10 cellular contexts compared by ENCODE assay signal in the genomic region with DNA sequence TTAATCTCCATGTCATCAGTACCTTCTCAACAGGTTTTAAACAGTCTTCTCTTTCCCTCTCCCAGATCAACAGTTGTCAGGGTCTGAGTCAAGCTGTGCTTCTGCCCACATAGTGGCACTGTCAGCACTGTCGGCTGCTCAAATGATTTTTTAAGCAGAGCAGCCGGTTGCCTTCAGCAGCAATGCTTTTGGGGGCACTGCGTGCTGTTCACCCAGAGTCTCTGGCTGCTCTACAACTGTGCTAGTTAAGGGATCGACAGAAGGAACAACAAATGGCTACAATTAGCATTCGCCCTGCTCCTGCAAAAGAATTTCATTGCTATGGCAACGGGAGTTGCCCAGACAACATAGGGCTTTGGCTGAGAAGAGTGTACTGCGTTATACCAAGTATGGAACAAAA.
DNase-seq lines count a peak whose midpoint lies in the region; ATAC-seq, FAIRE-seq and TF ChIP-seq lines count a peak whose summit lies in the region.
"Had no signal": no experiment of that assay in that cellular context is flagged by ENCODE, and none has a peak within 500 bp of the region (broad histone marks: within the 10 kb centered on the region; RNA-seq: fewer than 3 reads in every experiment).

No MANE protein-coding gene starts in this region.

- no peak; the same call in 1 of the 2 replicates for TF ChIP-seq CTCF in AG09319 (IDR thresholded peaks at IDR 0.05; ENCODE audit: low read depth, low read length)
- no peak for TF ChIP-seq CTCF in endothelial cell of umbilical vein (IDR thresholded peaks at IDR 0.05; ENCODE audit: extremely low read depth in 1 of 2, insufficient read depth in 1 of 2, low read depth in 1 of 2, low read length in 2 of 2)
- no peak for TF ChIP-seq CTCF in CD14-positive monocyte (IDR thresholded peaks at IDR 0.05)

- H3K36me3 Mint-ChIP-seq in CD14-positive monocyte, result no peaks in the 10 kb centered on the region
- H3K36me3 Mint-ChIP-seq: activated naive CD8-positive, alpha-beta T cell treated with anti-CD3 and anti-CD28 coated beads for 36 hours had no signal

- no peaks in the 10 kb centered on the region for H3K36me3 ChIP-seq in endothelial cell of umbilical vein (ENCODE audit: control insufficient read depth in 2 of 2, extremely low read depth in 1 of 2, insufficient read depth in 2 of 2, low read length in 2 of 2)
- H3K36me3 ChIP-seq in mesodermal cell (ENCODE audit: control insufficient read depth, insufficient read depth, low read length), result no peaks in the 10 kb centered on the region

- ATAC-seq in GM18502 (IDR thresholded peaks at IDR 0.05; ENCODE audit: poor library complexity, unreplicated experiment), result no peak
- ATAC-seq in activated CD4-positive, CD25-positive, alpha-beta regulatory T cell treated with anti-CD3 and anti-CD28 coated beads, Interleukin-2, amount 50 U/mL, for 24 hours, result no peak

- no peaks in the 10 kb centered on the region for H4K20me1 ChIP-seq in endothelial cell of umbilical vein (replicated peaks; ENCODE audit: control insufficient read depth, extremely low read depth, insufficient read depth, low read length)

- H3K9me3 Mint-ChIP-seq in CD14-positive monocyte, result no peaks in the 10 kb centered on the region
- H3K9me3 Mint-ChIP-seq: activated naive CD8-positive, alpha-beta T cell treated with anti-CD3 and anti-CD28 coated beads for 36 hours had no signal

- no peaks in the 10 kb centered on the region for H3K4me1 Mint-ChIP-seq in CD14-positive monocyte
- H3K4me1 Mint-ChIP-seq: activated naive CD8-positive, alpha-beta T cell treated with anti-CD3 and anti-CD28 coated beads for 36 hours had no signal

- H3K4me1 ChIP-seq in endothelial cell of umbilical vein (ENCODE audit: control insufficient read depth, extremely low read depth, insufficient read depth, low read length) (peaks cover 8% of the 10 kb centered on the region), mesodermal cell (ENCODE audit: control insufficient read depth, insufficient read depth, low read length, poor library complexity, severe bottlenecking) (peaks cover 5% of the 10 kb centered on the region)

- H3K27me3 Mint-ChIP-seq in CD14-positive monocyte (ENCODE audit: low read depth in 3 of 3), result no peaks in the 10 kb centered on the region

- CTCF ChIA-PET in endothelial cell of umbilical vein (lab: Charles Lee), result no interaction called here

- no peak overlapping the region for H2AFZ ChIP-seq in endothelial cell of umbilical vein (ENCODE audit: low read depth, low read length)

- intact Hi-C loops in endothelial cell of umbilical vein (cut with micrococcal nuclease), result no loop called here
- intact Hi-C loops in CD14-positive monocyte (cut with micrococcal nuclease), result no loop called here

- H3K9ac ChIP-seq in endothelial cell of umbilical vein (replicated peaks; ENCODE audit: extremely low read depth, insufficient read depth, low read length), result no peak overlapping the region

- no peak overlapping the region for H3K27ac ChIP-seq in endothelial cell of umbilical vein (ENCODE audit: insufficient read depth, low read depth, low read length)
- peak overlapping the region; percentile 82 for H3K27ac ChIP-seq in mesodermal cell (ENCODE audit: low read depth, low read length, severe bottlenecking)
- H3K27ac ChIP-seq: skin epidermis had no signal

- no peak overlapping the region for H3K4me3 Mint-ChIP-seq in CD14-positive monocyte
- H3K4me3 Mint-ChIP-seq: activated naive CD8-positive, alpha-beta T cell treated with anti-CD3 and anti-CD28 coated beads for 36 hours had no signal

- no peak for FAIRE-seq in endothelial cell of umbilical vein (lab: Jason Lieb, UNC)

- 10 to 15% methylated on average over 7 of the region's 7 CpGs for WGBS in mesodermal cell (ENCODE audit: insufficient coverage in 2 of 2), 2 experiments

- H3K9me3 ChIP-seq in endothelial cell of umbilical vein (replicated peaks; ENCODE audit: control insufficient read depth, insufficient read depth, low read length) (no peaks in the 10 kb centered on the region), mesodermal cell (ENCODE audit: control insufficient read depth, low read length) (no peaks in the 10 kb centered on the region)

- no peak overlapping the region for H3K4me2 ChIP-seq in endothelial cell of umbilical vein (ENCODE audit: insufficient read depth, low read length)

- DNase-seq in AG09319 (ENCODE audit: extremely low read depth, low read depth), result peak; percentile 67
- peak; percentile 33 for DNase-seq in NCI-H2171 (lab: John Stamatoyannopoulos, UW)
- DNase-seq in endothelial cell of umbilical vein (ENCODE audit: low read depth, low spot score), result peak; percentile 4
- DNase-seq in NCI-H1105 (lab: John Stamatoyannopoulos, UW), result no peak
- DNase-seq in CD14-positive monocyte (ENCODE audit: low spot score), result no peak
- DNase-seq: activated naive CD8-positive, alpha-beta T cell treated with anti-CD3 and anti-CD28 coated beads for 36 hours had no signal

- dilution Hi-C loops in endothelial cell of umbilical vein (cut with MboI; ENCODE audit: extremely low pct_ligation_motif_present, low sequenced_read_pairs), result no loop called here

- H3K79me2 ChIP-seq in endothelial cell of umbilical vein (ENCODE audit: control insufficient read depth, insufficient read depth, low read length), result no peaks in the 10 kb centered on the region

- H3K27me3 ChIP-seq in endothelial cell of umbilical vein (ENCODE audit: control insufficient read depth in 2 of 2, insufficient read depth in 2 of 2, low read length in 2 of 2), result no peaks in the 10 kb centered on the region

- H3K9me1 ChIP-seq in endothelial cell of umbilical vein (replicated peaks; ENCODE audit: control insufficient read depth, extremely low read depth, insufficient read depth, low read length), result no peaks in the 10 kb centered on the region

- no peak overlapping the region for H3K27ac Mint-ChIP-seq in CD14-positive monocyte
- H3K27ac Mint-ChIP-seq: activated naive CD8-positive, alpha-beta T cell treated with anti-CD3 and anti-CD28 coated beads for 36 hours had no signal

- no TSS peak for BruUV-seq in endothelial cell of umbilical vein (replicated peaks; lab: Mats Ljungman, UMichigan)

- TF ChIP-seq POLR2A in endothelial cell of umbilical vein (IDR thresholded peaks at IDR 0.05; ENCODE audit: low read depth, low read length), result no peak

- H3K4me3 ChIP-seq in endothelial cell of umbilical vein (replicated peaks in 1 of 3; ENCODE audit: insufficient read depth in 1 of 3, low read depth in 1 of 3, low read length in 3 of 3), result no peak overlapping the region
- no peak overlapping the region for H3K4me3 ChIP-seq in mesodermal cell (ENCODE audit: extremely low read depth, insufficient read depth, low read length, poor library complexity, severe bottlenecking)
- H3K4me3 ChIP-seq: skin epidermis had no signal

- POLR2A ChIA-PET in endothelial cell of umbilical vein (lab: Charles Lee), result no interaction called here

TF ChIP-seq in endothelial cell of umbilical vein, 7 proteins besides CTCF, POLR2A, EP300 and RAD21:
- TF ChIP-seq POLR2AphosphoS5 (IDR thresholded peaks at IDR 0.05; ENCODE audit: insufficient read depth, low read depth, low read length) (no peak), GATA2 (IDR thresholded peaks at IDR 0.05; ENCODE audit: insufficient read depth, insufficient read length, low read depth, low read length) (no peak), FOS (IDR thresholded peaks at IDR 0.05; ENCODE audit: borderline replicate concordance, insufficient read depth, low read length) (no peak), EZH2 (IDR thresholded peaks at IDR 0.05; ENCODE audit: borderline replicate concordance, low read depth, low read length, severe bottlenecking) (no peak), MYC (IDR thresholded peaks at IDR 0.05; ENCODE audit: low read depth, low read length) (no peak), JUN (IDR thresholded peaks at IDR 0.05; ENCODE audit: borderline replicate concordance, insufficient read depth, insufficient read length, low read depth) (no peak)
- TF ChIP-seq, protein P1, sequence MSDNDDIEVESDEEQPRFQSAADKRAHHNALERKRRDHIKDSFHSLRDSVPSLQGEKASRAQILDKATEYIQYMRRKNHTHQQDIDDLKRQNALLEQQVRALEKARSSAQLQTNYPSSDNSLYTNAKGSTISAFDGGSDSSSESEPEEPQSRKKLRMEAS (IDR thresholded peaks at IDR 0.05; ENCODE audit: insufficient read depth, insufficient read length), result no peak

Comparison
In these comparisons a context has a peak if more than half of its experiments do, and no peak if none do; other contexts are left out.
1. DNase-seq: peak in AG09319 (single experiment), NCI-H2171 (single experiment) and endothelial cell of umbilical vein (single experiment); none in NCI-H1105 (single experiment) and CD14-positive monocyte (single experiment).